10 cellular contexts compared by ENCODE assay signal in genomic region chr7:115009736-115010435, GRCh38.
A peak's percentile ranks its signal among the peaks of the same experiment; 100 is the strongest.
DNase-seq lines count a peak whose midpoint lies in the region; ATAC-seq, FAIRE-seq and TF ChIP-seq lines count a peak whose summit lies in the region.
"Had no signal": no experiment of that assay in that cellular context is flagged by ENCODE, and none has a peak within 500 bp of the region (broad histone marks: within the 10 kb centered on the region; RNA-seq: fewer than 3 reads in every experiment).

No MANE protein-coding gene starts in this region.

- in situ Hi-C loops in gastrocnemius medialis (cut with MboI; ENCODE audit: low sequenced_read_pairs in 4 of 4): loop anchor here in 1 of 4 donors (5.0 kb wide), 1 partner anchor 88 kb away; the partner anchor contains the start of gene MDFIC

- no peak for FAIRE-seq in H54 (lab: Jason Lieb, UNC)
- FAIRE-seq: TTC549 had no signal

- peak overlapping the region; percentile 55 for H3K27ac ChIP-seq in CD4-positive, alpha-beta memory T cell (ENCODE audit: low read depth, low read length)
- H3K27ac ChIP-seq in gastrocnemius medialis: peak overlapping the region in 3 of 4 donors; percentile 3 to 53 (median 32)

- H3K9me3 Mint-ChIP-seq in CD4-positive, alpha-beta memory T cell: no peaks in the 10 kb centered on the region
- no peaks in the 10 kb centered on the region for H3K9me3 Mint-ChIP-seq in T-helper 1 cell treated with Interleukin-12 subunit alpha and Interleukin-12 subunit beta and Interleukin-4 antibody, amounts not matched to agents 30 μg/mL and 1 μg/mL, for 36 hours
- no peaks in the 10 kb centered on the region for H3K9me3 Mint-ChIP-seq in Calu3 (ENCODE audit: low read depth, unreplicated experiment)

- H3K27me3 Mint-ChIP-seq in CD4-positive, alpha-beta memory T cell: no peaks in the 10 kb centered on the region
- H3K27me3 Mint-ChIP-seq in T-helper 1 cell treated with Interleukin-12 subunit alpha and Interleukin-12 subunit beta and Interleukin-4 antibody, amounts not matched to agents 30 μg/mL and 1 μg/mL, for 36 hours (ENCODE audit: low read depth): no peaks in the 10 kb centered on the region
- no peaks in the 10 kb centered on the region for H3K27me3 Mint-ChIP-seq in Calu3 (ENCODE audit: unreplicated experiment)

- no peak overlapping the region for H3K4me3 ChIP-seq in CD4-positive, alpha-beta memory T cell (ENCODE audit: low read length in 2 of 2)
- H3K4me3 ChIP-seq in fibroblast of the aortic adventitia (ENCODE audit: low read depth, low read length): no peak overlapping the region
- no peak overlapping the region for H3K4me3 ChIP-seq in gastrocnemius medialis

- peaks cover 71 to 95% (median 81%) of the 10 kb centered on the region in 4 donors for H3K4me1 Mint-ChIP-seq in CD4-positive, alpha-beta memory T cell
- H3K4me1 Mint-ChIP-seq in T-helper 1 cell treated with Interleukin-12 subunit alpha and Interleukin-12 subunit beta and Interleukin-4 antibody, amounts not matched to agents 30 μg/mL and 1 μg/mL, for 36 hours (ENCODE audit: low read depth): peaks cover 67% of the 10 kb centered on the region
- H3K4me1 Mint-ChIP-seq in Calu3 (ENCODE audit: low read depth, unreplicated experiment): peaks cover 24% of the 10 kb centered on the region

- TF ChIP-seq CTCF in fibroblast of the aortic adventitia (IDR thresholded peaks at IDR 0.05; ENCODE audit: insufficient read depth, low read length) (no peak), gastrocnemius medialis (IDR thresholded peaks at IDR 0.05 in 4 of 5, conservative IDR thresholded peaks at IDR 0.05 in 1 of 5) (no peak), Calu3 (IDR thresholded peaks at IDR 0.05; ENCODE audit: unreplicated experiment) (no peak)

- no peaks in the 10 kb centered on the region for H3K9me3 ChIP-seq in CD4-positive, alpha-beta memory T cell (ENCODE audit: control insufficient read depth in 1 of 2, low read length in 2 of 2)
- H3K9me3 ChIP-seq in gastrocnemius medialis: no peaks in the 10 kb centered on the region

- no TSS peak for BruUV-seq in Calu3 (replicated peaks; lab: Mats Ljungman, UMichigan)

- peaks cover 91% of the 10 kb centered on the region for H3K4me1 ChIP-seq in CD4-positive, alpha-beta memory T cell (ENCODE audit: insufficient read depth, low read length)
- H3K4me1 ChIP-seq in gastrocnemius medialis: peaks cover 36 to 40% of the 10 kb centered on the region in 2 donors

- peaks cover 36 to 55% of the 10 kb centered on the region in 2 donors for H3K36me3 Mint-ChIP-seq in CD4-positive, alpha-beta memory T cell
- H3K36me3 Mint-ChIP-seq in T-helper 1 cell treated with Interleukin-12 subunit alpha and Interleukin-12 subunit beta and Interleukin-4 antibody, amounts not matched to agents 30 μg/mL and 1 μg/mL, for 36 hours (ENCODE audit: low read depth): peaks cover 42% of the 10 kb centered on the region
- H3K36me3 Mint-ChIP-seq in Calu3 (ENCODE audit: insufficient read depth, unreplicated experiment): no peaks in the 10 kb centered on the region

- DNase-seq in CD4-positive, alpha-beta memory T cell: no peak
- DNase-seq in fibroblast of the aortic adventitia (ENCODE audit: low read depth) (peak; percentile 89), gastrocnemius medialis (peak; percentile 41 to 58), Calu3 (no peak), H54 (ENCODE audit: insufficient read length, low spot score) (no peak), HuH-7 (ENCODE audit: low spot score) (no peak)
- DNase-seq: NCI-H345 had no signal

- intact Hi-C loops in CD4-positive, alpha-beta memory T cell (cut with micrococcal nuclease): loop anchor here (1.0 to 5.0 kb wide), 4 partner anchors 7 to 143 kb away; partner anchors contain the start of gene MDFIC
- intact Hi-C loops in gastrocnemius medialis (cut with DNase I; ENCODE audit: low total_unique reads): loop anchor here (10.0 kb wide), 1 partner anchor 65 kb away; no protein-coding TSS in a partner anchor
- intact Hi-C loops in Calu3 (cut with micrococcal nuclease; ENCODE audit: unreplicated experiment): no loop called here

- no peaks in the 10 kb centered on the region for H3K27me3 ChIP-seq in CD4-positive, alpha-beta memory T cell (ENCODE audit: insufficient read depth, low read length)
- no peaks in the 10 kb centered on the region for H3K27me3 ChIP-seq in gastrocnemius medialis

- no peak for TF ChIP-seq POLR2A in gastrocnemius medialis (IDR thresholded peaks at IDR 0.05)
- TF ChIP-seq POLR2A in H54 (IDR thresholded peaks at IDR 0.05; ENCODE audit: low read depth, low read length): no peak

- POLR2A ChIA-PET in CD4-positive, alpha-beta memory T cell (lab: Charles Lee; ENCODE audit: partially characterized antibody): interaction anchor here (0.8 to 3.6 kb wide), 10 partner anchors 9 to 91 kb away, joined by 3 to 29 read pairs (median 3); partner anchors contain the start of gene MDFIC

- peak overlapping the region; percentile 56 to 96 (median 93) for H3K27ac Mint-ChIP-seq in CD4-positive, alpha-beta memory T cell
- peak overlapping the region; percentile 72 for H3K27ac Mint-ChIP-seq in T-helper 1 cell treated with Interleukin-12 subunit alpha and Interleukin-12 subunit beta and Interleukin-4 antibody, amounts not matched to agents 30 μg/mL and 1 μg/mL, for 36 hours
- no peak overlapping the region for H3K27ac Mint-ChIP-seq in Calu3 (ENCODE audit: unreplicated experiment)

- peak; percentile 65 to 82 for ATAC-seq in gastrocnemius medialis
- no peak for ATAC-seq in HG03439 (IDR thresholded peaks at IDR 0.05; ENCODE audit: unreplicated experiment)

- H3K4me3 Mint-ChIP-seq in CD4-positive, alpha-beta memory T cell: peak overlapping the region; percentile 45 to 92 (median 80)
- H3K4me3 Mint-ChIP-seq in T-helper 1 cell treated with Interleukin-12 subunit alpha and Interleukin-12 subunit beta and Interleukin-4 antibody, amounts not matched to agents 30 μg/mL and 1 μg/mL, for 36 hours: peak overlapping the region; percentile 38
- no peak overlapping the region for H3K4me3 Mint-ChIP-seq in Calu3 (ENCODE audit: low read depth, unreplicated experiment)

- no peaks in the 10 kb centered on the region for H3K36me3 ChIP-seq in CD4-positive, alpha-beta memory T cell (ENCODE audit: insufficient read depth, low read length)
- H3K36me3 ChIP-seq in gastrocnemius medialis: no peaks in the 10 kb centered on the region

- CTCF ChIA-PET in CD4-positive, alpha-beta memory T cell (lab: Charles Lee; ENCODE audit: partially characterized antibody): interaction anchor here (1.1 to 2.9 kb wide), 5 partner anchors 12 to 208 kb away, joined by 3 to 15 read pairs (median 3); no protein-coding TSS in a partner anchor
- CTCF ChIA-PET in Calu3 (lab: Charles Lee): no interaction called here

Comparison
In these comparisons a context has a peak if more than half of its experiments do, and no peak if none do; other contexts are left out.
1. DNase-seq: peak in fibroblast of the aortic adventitia (single experiment) and gastrocnemius medialis (2 of 2); none in CD4-positive, alpha-beta memory T cell (0 of 5), Calu3 (single experiment), H54 (single experiment) and HuH-7 (single experiment).